12 cellular contexts compared by ENCODE assay signal in the genomic region with DNA sequence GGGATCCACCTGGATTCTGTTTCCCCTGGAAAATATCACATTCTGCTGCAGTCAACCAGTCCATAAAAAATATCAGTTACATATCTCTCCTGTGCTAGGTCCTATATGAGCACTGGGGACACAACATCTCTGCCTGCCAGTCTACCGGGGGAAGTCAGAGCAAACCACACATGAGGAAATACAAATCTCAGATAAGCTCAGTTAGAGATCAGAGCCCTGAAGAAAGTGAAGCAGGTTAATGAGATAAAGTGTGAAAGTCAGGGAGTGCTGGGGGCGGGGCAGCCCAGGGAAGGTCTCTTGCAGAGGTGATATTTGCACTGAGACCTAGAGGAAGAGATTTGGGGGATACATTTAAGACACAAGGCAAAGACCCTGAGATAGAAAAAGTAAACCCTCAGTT.
DNase-seq lines count a peak whose midpoint lies in the region; ATAC-seq and TF ChIP-seq lines count a peak whose summit lies in the region.
"Had no signal": no experiment of that assay in that cellular context is flagged by ENCODE, and none has a peak within 500 bp of the region (broad histone marks: within the 10 kb centered on the region; RNA-seq: fewer than 3 reads in every experiment).

No MANE protein-coding gene starts in this region.

- H3K4me3 ChIP-seq in testis = no peak overlapping the region

- CTCF ChIA-PET in activated naive CD4-positive, alpha-beta T cell treated with anti-CD3 and anti-CD28 coated beads for 36 hours (lab: Charles Lee) = no interaction called here

- ATAC-seq in GM21825 (IDR thresholded peaks at IDR 0.05; ENCODE audit: unreplicated experiment) (peak; percentile 71), HG03469 (IDR thresholded peaks at IDR 0.05; ENCODE audit: unreplicated experiment) (peak; percentile 73)
- peak; percentile 46 for ATAC-seq in stimulated activated memory B cell treated with anti-CD40 and anti-IgM and Interleukin-4, amounts not matched to agents 10 μg/mL and 1 μg/mL and 100 μg/mL, for 72 hours

- WGBS in testis, 2 donors = 73 to 86% methylated on average over 2 of the region's 2 CpGs

- TF ChIP-seq CTCF in progenitor cell of endocrine pancreas (IDR thresholded peaks at IDR 0.05; ENCODE audit: unreplicated experiment) = no peak
- TF ChIP-seq CTCF in osteocyte (IDR thresholded peaks at IDR 0.05) = no peak
- no peak for TF ChIP-seq CTCF in testis (IDR thresholded peaks at IDR 0.05)

- intact Hi-C loops in activated naive CD4-positive, alpha-beta T cell treated with anti-CD3 and anti-CD28 coated beads for 36 hours (cut with micrococcal nuclease) = no loop called here
- intact Hi-C loops in testis (cut with DNase I; ENCODE audit: low total_unique reads) = no loop called here

- H3K27me3 Mint-ChIP-seq in activated naive CD4-positive, alpha-beta T cell treated with anti-CD3 and anti-CD28 coated beads for 36 hours (ENCODE audit: low read depth) = no peaks in the 10 kb centered on the region
- H3K27me3 Mint-ChIP-seq in stimulated activated memory B cell treated with anti-CD40 and anti-IgM and Interleukin-4, amounts not matched to agents 10 μg/mL and 1 μg/mL and 100 μg/mL, for 72 hours = no peaks in the 10 kb centered on the region
- H3K27me3 Mint-ChIP-seq in progenitor cell of endocrine pancreas (peaks cover 3% of the 10 kb centered on the region), osteocyte (ENCODE audit: unreplicated experiment) (peaks cover 18% of the 10 kb centered on the region)
- H3K27me3 Mint-ChIP-seq: activated B cell treated with CpG ODN at 0.5 μM for 24 hours; activated naive CD4-positive, alpha-beta T cell treated with anti-CD3 and anti-CD28 coated beads, Interleukin-2, amount 50 U/mL, for 24 hours had no signal

- DNase-seq in activated naive CD4-positive, alpha-beta T cell treated with anti-CD3 and anti-CD28 coated beads for 36 hours = peak; percentile 36
- no peak for DNase-seq in activated naive CD4-positive, alpha-beta T cell treated with Interleukin-2 at 50 U/mL for 16 hours
- DNase-seq in progenitor cell of endocrine pancreas (ENCODE audit: low spot score, unreplicated experiment) (no peak), osteocyte (ENCODE audit: extremely low spot score, unreplicated experiment) (no peak), testis (no peak)
- DNase-seq: activated B cell treated with CpG ODN at 0.5 μM for 24 hours; effector CD8-positive, alpha-beta T cell; NCI-H1436 treated with DMSO at 0.1 percent for 48 hours had no signal

- no peak overlapping the region for H3K4me3 Mint-ChIP-seq in activated naive CD4-positive, alpha-beta T cell treated with anti-CD3 and anti-CD28 coated beads for 36 hours
- H3K4me3 Mint-ChIP-seq in stimulated activated memory B cell treated with anti-CD40 and anti-IgM and Interleukin-4, amounts not matched to agents 10 μg/mL and 1 μg/mL and 100 μg/mL, for 72 hours = no peak overlapping the region
- H3K4me3 Mint-ChIP-seq in progenitor cell of endocrine pancreas (ENCODE audit: low read depth) (no peak overlapping the region), osteocyte (ENCODE audit: unreplicated experiment) (no peak overlapping the region)
- H3K4me3 Mint-ChIP-seq: activated B cell treated with CpG ODN at 0.5 μM for 24 hours; activated naive CD4-positive, alpha-beta T cell treated with anti-CD3 and anti-CD28 coated beads, Interleukin-2, amount 50 U/mL, for 24 hours had no signal

- no peaks in the 10 kb centered on the region for H3K27me3 ChIP-seq in testis

- H3K9me3 ChIP-seq in testis = no peaks in the 10 kb centered on the region

- H3K27ac ChIP-seq in testis = no peak overlapping the region

- no peaks in the 10 kb centered on the region for H3K36me3 Mint-ChIP-seq in activated naive CD4-positive, alpha-beta T cell treated with anti-CD3 and anti-CD28 coated beads for 36 hours (ENCODE audit: low read depth)
- no peaks in the 10 kb centered on the region for H3K36me3 Mint-ChIP-seq in stimulated activated memory B cell treated with anti-CD40 and anti-IgM and Interleukin-4, amounts not matched to agents 10 μg/mL and 1 μg/mL and 100 μg/mL, for 72 hours
- H3K36me3 Mint-ChIP-seq in progenitor cell of endocrine pancreas (ENCODE audit: insufficient read depth) (no peaks in the 10 kb centered on the region), osteocyte (ENCODE audit: unreplicated experiment) (no peaks in the 10 kb centered on the region)
- H3K36me3 Mint-ChIP-seq: activated naive CD4-positive, alpha-beta T cell treated with anti-CD3 and anti-CD28 coated beads, Interleukin-2, amount 50 U/mL, for 24 hours had no signal

- TF ChIP-seq POLR2A in testis (IDR thresholded peaks at IDR 0.05) = no peak

- H3K27ac Mint-ChIP-seq in activated naive CD4-positive, alpha-beta T cell treated with anti-CD3 and anti-CD28 coated beads for 36 hours = no peak overlapping the region
- H3K27ac Mint-ChIP-seq in stimulated activated memory B cell treated with anti-CD40 and anti-IgM and Interleukin-4, amounts not matched to agents 10 μg/mL and 1 μg/mL and 100 μg/mL, for 72 hours = no peak overlapping the region
- no peak overlapping the region for H3K27ac Mint-ChIP-seq in progenitor cell of endocrine pancreas
- no peak overlapping the region for H3K27ac Mint-ChIP-seq in osteocyte (ENCODE audit: unreplicated experiment)
- H3K27ac Mint-ChIP-seq: activated B cell treated with CpG ODN at 0.5 μM for 24 hours; activated naive CD4-positive, alpha-beta T cell treated with anti-CD3 and anti-CD28 coated beads, Interleukin-2, amount 50 U/mL, for 24 hours had no signal

- no peaks in the 10 kb centered on the region for H3K9me3 Mint-ChIP-seq in activated naive CD4-positive, alpha-beta T cell treated with anti-CD3 and anti-CD28 coated beads for 36 hours
- H3K9me3 Mint-ChIP-seq in stimulated activated memory B cell treated with anti-CD40 and anti-IgM and Interleukin-4, amounts not matched to agents 10 μg/mL and 1 μg/mL and 100 μg/mL, for 72 hours = no peaks in the 10 kb centered on the region
- no peaks in the 10 kb centered on the region for H3K9me3 Mint-ChIP-seq in progenitor cell of endocrine pancreas (ENCODE audit: low read depth)
- H3K9me3 Mint-ChIP-seq in osteocyte (ENCODE audit: unreplicated experiment) = no peaks in the 10 kb centered on the region
- H3K9me3 Mint-ChIP-seq: activated B cell treated with CpG ODN at 0.5 μM for 24 hours; activated naive CD4-positive, alpha-beta T cell treated with anti-CD3 and anti-CD28 coated beads, Interleukin-2, amount 50 U/mL, for 24 hours had no signal

- no peaks in the 10 kb centered on the region for H3K4me1 ChIP-seq in testis

- H3K36me3 ChIP-seq in testis (ENCODE audit: low read depth, missing control alignments) = no peaks in the 10 kb centered on the region

- H3K4me1 Mint-ChIP-seq in activated naive CD4-positive, alpha-beta T cell treated with anti-CD3 and anti-CD28 coated beads for 36 hours (ENCODE audit: low read depth) = peaks cover 12% of the 10 kb centered on the region
- H3K4me1 Mint-ChIP-seq in stimulated activated memory B cell treated with anti-CD40 and anti-IgM and Interleukin-4, amounts not matched to agents 10 μg/mL and 1 μg/mL and 100 μg/mL, for 72 hours = peaks cover 6% of the 10 kb centered on the region
- H3K4me1 Mint-ChIP-seq in progenitor cell of endocrine pancreas (ENCODE audit: low read depth) = peaks cover 18% of the 10 kb centered on the region
- no peaks in the 10 kb centered on the region for H3K4me1 Mint-ChIP-seq in osteocyte (ENCODE audit: unreplicated experiment)
- H3K4me1 Mint-ChIP-seq: activated B cell treated with CpG ODN at 0.5 μM for 24 hours had no signal
